24 cellular contexts compared by ENCODE assay signal in genomic region chr18:64090876-64091275, GRCh38. TPM values are rescaled to one million over a fixed set of nuclear protein-coding genes. Genes with fewer than 3 reads are reported as not detected.
A peak's percentile ranks its signal among the peaks of the same experiment; 100 is the strongest.
DNase-seq lines count a peak whose midpoint lies in the region; ATAC-seq, FAIRE-seq and TF ChIP-seq lines count a peak whose summit lies in the region.
"Had no signal": no experiment of that assay in that cellular context is flagged by ENCODE, and none has a peak within 500 bp of the region (broad histone marks: within the 10 kb centered on the region; RNA-seq: fewer than 3 reads in every experiment).

No MANE protein-coding gene starts in this region.

- DNase-seq in renal cortical epithelial cell (ENCODE audit: low read depth) (peak; percentile 1), foreskin melanocyte (no peak), RCC 7860 (ENCODE audit: low spot score) (no peak), tibial artery (no peak)
- DNase-seq: left ventricle myocardium inferior; mucosa of descending colon; NCI-H146; NCI-H82; Peyer's patch; stimulated activated CD4-positive, alpha-beta T cell treated with anti-CD3 and anti-CD28 coated beads, Interleukin-4, amount 100 ng/mL, for 4 hours; T-helper 9 cell had no signal

- FAIRE-seq in RCC 7860 (lab: Jason Lieb, UNC): no peak

- no peak overlapping the region for H3K4me3 ChIP-seq in tibial artery
- H3K4me3 ChIP-seq: left ventricle myocardium inferior, mucosa of descending colon, neural progenitor cell, Peyer's patch, SK-N-MC, smooth muscle cell had no signal

- no peak for TF ChIP-seq CTCF in tibial artery (IDR thresholded peaks at IDR 0.05)

- H3K4me1 ChIP-seq in tibial artery: no peaks in the 10 kb centered on the region
- H3K4me1 ChIP-seq: left ventricle myocardium inferior, neural progenitor cell, Peyer's patch had no signal

- no peaks in the 10 kb centered on the region for H3K27me3 ChIP-seq in tibial artery
- H3K27me3 ChIP-seq: neural progenitor cell, Peyer's patch had no signal

- no peak overlapping the region for H3K27ac ChIP-seq in tibial artery
- H3K27ac ChIP-seq: left ventricle myocardium inferior, neural progenitor cell, Peyer's patch, SK-N-MC had no signal

- H3K9me3 ChIP-seq in tibial artery: no peaks in the 10 kb centered on the region
- H3K9me3 ChIP-seq: left ventricle myocardium inferior, mucosa of descending colon, Peyer's patch had no signal

- ATAC-seq in GM18909 (IDR thresholded peaks at IDR 0.05; ENCODE audit: poor library complexity, unreplicated experiment): peak; percentile 70
- ATAC-seq in GM21825 (IDR thresholded peaks at IDR 0.05; ENCODE audit: unreplicated experiment): peak; percentile 60
- ATAC-seq in HG03342 (IDR thresholded peaks at IDR 0.05; ENCODE audit: unreplicated experiment): peak; percentile 58
- ATAC-seq: activated CD4-positive, CD25-positive, alpha-beta regulatory T cell treated with anti-CD3 and anti-CD28 coated beads, Interleukin-2, amount 50 U/mL, for 24 hours; esophagus mucosa; mucosa of descending colon had no signal

- intact Hi-C loops in tibial artery (cut with DNase I; ENCODE audit: low total_unique reads): no loop called here

- H3K36me3 ChIP-seq in tibial artery: no peaks in the 10 kb centered on the region
- H3K36me3 ChIP-seq: left ventricle myocardium inferior, neural progenitor cell, Peyer's patch had no signal

RNA-seq across cellular contexts. Expression of gene LINC00305, which starts 58.0 kb away (rescaled TPM):
- not detected in 2 replicates for total RNA-seq in renal cortical epithelial cell
- total RNA-seq: activated CD8-positive, alpha-beta memory T cell treated with anti-CD3 and anti-CD28 coated beads for 36 hours; esophagus mucosa; glomerular endothelial cell; left ventricle myocardium inferior; M059J; mucosa of descending colon; Peyer's patch; pulmonary artery endothelial cell; smooth muscle cell; subcutaneous adipose tissue had no signal
